Comparison of ENCODE assay signal across 1 cellular context in the genomic region with DNA sequence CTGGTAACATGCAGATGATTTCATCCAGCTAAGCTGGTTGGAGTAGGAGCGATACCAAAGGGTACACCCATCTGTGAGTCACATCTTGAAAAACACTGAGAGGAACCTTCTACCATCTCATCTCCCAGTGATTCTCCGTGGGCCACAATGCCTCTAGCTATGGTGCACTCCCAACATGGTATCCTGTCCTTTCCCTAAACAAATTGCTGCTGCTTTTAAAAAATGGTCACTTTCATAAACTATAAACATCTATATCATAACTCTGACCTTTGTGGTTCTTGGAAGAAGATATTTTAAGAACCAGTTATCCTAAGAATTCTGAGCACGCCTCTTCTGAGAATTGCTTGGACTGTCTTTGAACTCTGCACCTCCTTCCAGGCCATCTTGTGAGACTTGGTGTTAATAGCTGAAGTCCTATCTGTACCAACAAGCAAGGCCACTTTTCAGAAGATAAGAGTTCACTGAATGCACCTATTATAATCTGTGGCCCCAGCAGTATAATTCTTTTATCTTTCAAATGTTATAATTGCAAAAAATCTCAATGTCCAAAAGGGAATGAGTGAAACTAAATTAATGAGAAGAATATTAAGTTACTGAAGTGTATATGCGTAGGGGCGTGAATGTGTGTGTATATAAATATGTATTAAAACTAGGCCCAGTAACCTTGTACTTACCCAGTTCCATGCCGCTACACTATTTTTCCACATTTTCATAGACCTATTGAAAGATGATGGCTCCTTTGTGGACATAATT.
TF ChIP-seq lines count a peak whose summit lies in the region.

No MANE protein-coding gene starts in this region.

TF ChIP-seq in K562, 482 proteins besides CTCF, POLR2A, EP300 and RAD21 (continued from another document):
- TF ChIP-seq, protein P1, sequence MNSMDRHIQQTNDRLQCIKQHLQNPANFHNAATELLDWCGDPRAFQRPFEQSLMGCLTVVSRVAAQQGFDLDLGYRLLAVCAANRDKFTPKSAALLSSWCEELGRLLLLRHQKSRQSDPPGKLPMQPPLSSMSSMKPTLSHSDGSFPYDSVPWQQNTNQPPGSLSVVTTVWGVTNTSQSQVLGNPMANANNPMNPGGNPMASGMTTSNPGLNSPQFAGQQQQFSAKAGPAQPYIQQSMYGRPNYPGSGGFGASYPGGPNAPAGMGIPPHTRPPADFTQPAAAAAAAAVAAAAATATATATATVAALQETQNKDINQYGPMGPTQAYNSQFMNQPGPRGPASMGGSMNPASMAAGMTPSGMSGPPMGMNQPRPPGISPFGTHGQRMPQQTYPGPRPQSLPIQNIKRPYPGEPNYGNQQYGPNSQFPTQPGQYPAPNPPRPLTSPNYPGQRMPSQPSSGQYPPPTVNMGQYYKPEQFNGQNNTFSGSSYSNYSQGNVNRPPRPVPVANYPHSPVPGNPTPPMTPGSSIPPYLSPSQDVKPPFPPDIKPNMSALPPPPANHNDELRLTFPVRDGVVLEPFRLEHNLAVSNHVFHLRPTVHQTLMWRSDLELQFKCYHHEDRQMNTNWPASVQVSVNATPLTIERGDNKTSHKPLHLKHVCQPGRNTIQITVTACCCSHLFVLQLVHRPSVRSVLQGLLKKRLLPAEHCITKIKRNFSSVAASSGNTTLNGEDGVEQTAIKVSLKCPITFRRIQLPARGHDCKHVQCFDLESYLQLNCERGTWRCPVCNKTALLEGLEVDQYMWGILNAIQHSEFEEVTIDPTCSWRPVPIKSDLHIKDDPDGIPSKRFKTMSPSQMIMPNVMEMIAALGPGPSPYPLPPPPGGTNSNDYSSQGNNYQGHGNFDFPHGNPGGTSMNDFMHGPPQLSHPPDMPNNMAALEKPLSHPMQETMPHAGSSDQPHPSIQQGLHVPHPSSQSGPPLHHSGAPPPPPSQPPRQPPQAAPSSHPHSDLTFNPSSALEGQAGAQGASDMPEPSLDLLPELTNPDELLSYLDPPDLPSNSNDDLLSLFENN (IDR thresholded peaks at IDR 0.05; ENCODE audit: low read depth in 2 of 2, low read length in 2 of 2): peak in 1 of 2 experiments; percentile 66; a peak in 1 of 4 replicates
- TF ChIP-seq BHLHE40 (IDR thresholded peaks at IDR 0.05; ENCODE audit: low read length): peak; percentile 44; the same call in 1 of the 2 replicates
- TF ChIP-seq GTF2A2 (tag; IDR thresholded peaks at IDR 0.05): no peak
- TF ChIP-seq ZNF589 (CRISPR knock-in tag; IDR thresholded peaks at IDR 0.05; ENCODE audit: low read depth): peak; percentile 61; the same call in 1 of the 2 replicates
- TF ChIP-seq, protein P2, sequence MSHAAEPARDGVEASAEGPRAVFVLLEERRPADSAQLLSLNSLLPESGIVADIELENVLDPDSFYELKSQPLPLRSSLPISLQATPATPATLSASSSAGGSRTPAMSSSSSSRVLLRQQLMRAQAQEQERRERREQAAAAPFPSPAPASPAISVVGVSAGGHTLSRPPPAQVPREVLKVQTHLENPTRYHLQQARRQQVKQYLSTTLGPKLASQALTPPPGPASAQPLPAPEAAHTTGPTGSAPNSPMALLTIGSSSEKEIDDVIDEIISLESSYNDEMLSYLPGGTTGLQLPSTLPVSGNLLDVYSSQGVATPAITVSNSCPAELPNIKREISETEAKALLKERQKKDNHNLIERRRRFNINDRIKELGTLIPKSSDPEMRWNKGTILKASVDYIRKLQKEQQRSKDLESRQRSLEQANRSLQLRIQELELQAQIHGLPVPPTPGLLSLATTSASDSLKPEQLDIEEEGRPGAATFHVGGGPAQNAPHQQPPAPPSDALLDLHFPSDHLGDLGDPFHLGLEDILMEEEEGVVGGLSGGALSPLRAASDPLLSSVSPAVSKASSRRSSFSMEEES (CRISPR knock-in tag; IDR thresholded peaks at IDR 0.05): no peak
- TF ChIP-seq, protein P3, sequence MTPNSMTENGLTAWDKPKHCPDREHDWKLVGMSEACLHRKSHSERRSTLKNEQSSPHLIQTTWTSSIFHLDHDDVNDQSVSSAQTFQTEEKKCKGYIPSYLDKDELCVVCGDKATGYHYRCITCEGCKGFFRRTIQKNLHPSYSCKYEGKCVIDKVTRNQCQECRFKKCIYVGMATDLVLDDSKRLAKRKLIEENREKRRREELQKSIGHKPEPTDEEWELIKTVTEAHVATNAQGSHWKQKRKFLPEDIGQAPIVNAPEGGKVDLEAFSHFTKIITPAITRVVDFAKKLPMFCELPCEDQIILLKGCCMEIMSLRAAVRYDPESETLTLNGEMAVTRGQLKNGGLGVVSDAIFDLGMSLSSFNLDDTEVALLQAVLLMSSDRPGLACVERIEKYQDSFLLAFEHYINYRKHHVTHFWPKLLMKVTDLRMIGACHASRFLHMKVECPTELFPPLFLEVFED (CRISPR knock-in tag; conservative IDR thresholded peaks at IDR 0.05): no peak
- TF ChIP-seq ZNF583 (CRISPR knock-in tag; IDR thresholded peaks at IDR 0.05): no peak
- TF ChIP-seq MYBL2 (IDR thresholded peaks at IDR 0.05; ENCODE audit: low read depth): no peak; the same call in 1 of the 2 replicates
- no peak for TF ChIP-seq MYBL2 (CRISPR knock-in tag; IDR thresholded peaks at IDR 0.05; ENCODE audit: borderline replicate concordance)
- TF ChIP-seq ATF1 (CRISPR knock-in tag; IDR thresholded peaks at IDR 0.05): no peak
- TF ChIP-seq ATF1 (tag; IDR thresholded peaks at IDR 0.05): peak; percentile 65
- no peak for TF ChIP-seq IFI16 (CRISPR knock-in tag; IDR thresholded peaks at IDR 0.05)
- TF ChIP-seq ZBTB2 (IDR thresholded peaks at IDR 0.05): 0 out of 2 replicates have a peak, but pooled peaks have one; percentile 43
- no peak for TF ChIP-seq RUNX1 (IDR thresholded peaks at IDR 0.05; ENCODE audit: low read depth)
- TF ChIP-seq CREB1 (IDR thresholded peaks at IDR 0.05): 0 out of 2 replicates have a peak, but pooled peaks have one; percentile 34
- no peak for TF ChIP-seq CREB1 (CRISPR knock-in tag; IDR thresholded peaks at IDR 0.05)
- TF ChIP-seq TAL1 (IDR thresholded peaks at IDR 0.05): peak; percentile 96
- TF ChIP-seq SUPT5H (IDR thresholded peaks at IDR 0.05): no peak
- TF ChIP-seq, protein P4, sequence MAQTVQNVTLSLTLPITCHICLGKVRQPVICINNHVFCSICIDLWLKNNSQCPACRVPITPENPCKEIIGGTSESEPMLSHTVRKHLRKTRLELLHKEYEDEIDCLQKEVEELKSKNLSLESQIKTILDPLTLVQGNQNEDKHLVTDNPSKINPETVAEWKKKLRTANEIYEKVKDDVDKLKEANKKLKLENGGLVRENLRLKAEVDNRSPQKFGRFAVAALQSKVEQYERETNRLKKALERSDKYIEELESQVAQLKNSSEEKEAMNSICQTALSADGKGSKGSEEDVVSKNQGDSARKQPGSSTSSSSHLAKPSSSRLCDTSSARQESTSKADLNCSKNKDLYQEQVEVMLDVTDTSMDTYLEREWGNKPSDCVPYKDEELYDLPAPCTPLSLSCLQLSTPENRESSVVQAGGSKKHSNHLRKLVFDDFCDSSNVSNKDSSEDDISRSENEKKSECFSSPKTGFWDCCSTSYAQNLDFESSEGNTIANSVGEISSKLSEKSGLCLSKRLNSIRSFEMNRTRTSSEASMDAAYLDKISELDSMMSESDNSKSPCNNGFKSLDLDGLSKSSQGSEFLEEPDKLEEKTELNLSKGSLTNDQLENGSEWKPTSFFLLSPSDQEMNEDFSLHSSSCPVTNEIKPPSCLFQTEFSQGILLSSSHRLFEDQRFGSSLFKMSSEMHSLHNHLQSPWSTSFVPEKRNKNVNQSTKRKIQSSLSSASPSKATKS (CRISPR knock-in tag; IDR thresholded peaks at IDR 0.05): no peak
- TF ChIP-seq SMAD4 (CRISPR knock-in tag; conservative IDR thresholded peaks at IDR 0.05): peak; percentile 95
- peak; percentile 82 for TF ChIP-seq RBBP5 (IDR thresholded peaks at IDR 0.05; ENCODE audit: borderline replicate concordance, insufficient read depth, low read length, poor library complexity, severe bottlenecking)
- peak; percentile 83 for TF ChIP-seq ATF7 (IDR thresholded peaks at IDR 0.05)
- TF ChIP-seq NCOR1 (IDR thresholded peaks at IDR 0.05): peak; percentile 97
- TF ChIP-seq MEF2A (IDR thresholded peaks at IDR 0.05; ENCODE audit: control insufficient read depth, low read depth, low read length): peak; percentile 80; the same call in 1 of the 2 replicates
- no peak for TF ChIP-seq ZNF224 (CRISPR knock-in tag; IDR thresholded peaks at IDR 0.05)
- no peak for TF ChIP-seq ZNF354B (CRISPR knock-in tag; IDR thresholded peaks at IDR 0.05)
- peak; percentile 19 to 35; a peak in 1 of 4 replicates for TF ChIP-seq FOXK2 (conservative IDR thresholded peaks at IDR 0.05 in 1 of 2, IDR thresholded peaks at IDR 0.05 in 1 of 2; ENCODE audit: low read depth in 2 of 2)
- TF ChIP-seq SMAD2 (IDR thresholded peaks at IDR 0.05; ENCODE audit: low read depth, low read length): no peak
- no peak for TF ChIP-seq ETS2 (tag; IDR thresholded peaks at IDR 0.05; ENCODE audit: borderline replicate concordance, poor library complexity, severe bottlenecking)
- no peak for TF ChIP-seq ASH1L (IDR thresholded peaks at IDR 0.05; ENCODE audit: borderline replicate concordance, low read depth, partially characterized antibody)
- peak; percentile 94 for TF ChIP-seq LEF1 (IDR thresholded peaks at IDR 0.05)
- peak; percentile 24 for TF ChIP-seq DACH1 (IDR thresholded peaks at IDR 0.05; ENCODE audit: partially characterized antibody)
- peak; percentile 93 for TF ChIP-seq ARID3A (IDR thresholded peaks at IDR 0.05; ENCODE audit: borderline replicate concordance, low read depth, low read length)
- peak; percentile 74 for TF ChIP-seq CXXC5 (CRISPR knock-in tag; IDR thresholded peaks at IDR 0.05)
- TF ChIP-seq ZNF217 (CRISPR knock-in tag; IDR thresholded peaks at IDR 0.05): no peak
- peak; percentile 45; the same call in 1 of the 2 replicates for TF ChIP-seq GATAD2A (IDR thresholded peaks at IDR 0.05)
- TF ChIP-seq, protein P5, sequence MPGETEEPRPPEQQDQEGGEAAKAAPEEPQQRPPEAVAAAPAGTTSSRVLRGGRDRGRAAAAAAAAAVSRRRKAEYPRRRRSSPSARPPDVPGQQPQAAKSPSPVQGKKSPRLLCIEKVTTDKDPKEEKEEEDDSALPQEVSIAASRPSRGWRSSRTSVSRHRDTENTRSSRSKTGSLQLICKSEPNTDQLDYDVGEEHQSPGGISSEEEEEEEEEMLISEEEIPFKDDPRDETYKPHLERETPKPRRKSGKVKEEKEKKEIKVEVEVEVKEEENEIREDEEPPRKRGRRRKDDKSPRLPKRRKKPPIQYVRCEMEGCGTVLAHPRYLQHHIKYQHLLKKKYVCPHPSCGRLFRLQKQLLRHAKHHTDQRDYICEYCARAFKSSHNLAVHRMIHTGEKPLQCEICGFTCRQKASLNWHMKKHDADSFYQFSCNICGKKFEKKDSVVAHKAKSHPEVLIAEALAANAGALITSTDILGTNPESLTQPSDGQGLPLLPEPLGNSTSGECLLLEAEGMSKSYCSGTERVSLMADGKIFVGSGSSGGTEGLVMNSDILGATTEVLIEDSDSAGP (CRISPR knock-in tag; IDR thresholded peaks at IDR 0.05): no peak
- TF ChIP-seq, protein P6, sequence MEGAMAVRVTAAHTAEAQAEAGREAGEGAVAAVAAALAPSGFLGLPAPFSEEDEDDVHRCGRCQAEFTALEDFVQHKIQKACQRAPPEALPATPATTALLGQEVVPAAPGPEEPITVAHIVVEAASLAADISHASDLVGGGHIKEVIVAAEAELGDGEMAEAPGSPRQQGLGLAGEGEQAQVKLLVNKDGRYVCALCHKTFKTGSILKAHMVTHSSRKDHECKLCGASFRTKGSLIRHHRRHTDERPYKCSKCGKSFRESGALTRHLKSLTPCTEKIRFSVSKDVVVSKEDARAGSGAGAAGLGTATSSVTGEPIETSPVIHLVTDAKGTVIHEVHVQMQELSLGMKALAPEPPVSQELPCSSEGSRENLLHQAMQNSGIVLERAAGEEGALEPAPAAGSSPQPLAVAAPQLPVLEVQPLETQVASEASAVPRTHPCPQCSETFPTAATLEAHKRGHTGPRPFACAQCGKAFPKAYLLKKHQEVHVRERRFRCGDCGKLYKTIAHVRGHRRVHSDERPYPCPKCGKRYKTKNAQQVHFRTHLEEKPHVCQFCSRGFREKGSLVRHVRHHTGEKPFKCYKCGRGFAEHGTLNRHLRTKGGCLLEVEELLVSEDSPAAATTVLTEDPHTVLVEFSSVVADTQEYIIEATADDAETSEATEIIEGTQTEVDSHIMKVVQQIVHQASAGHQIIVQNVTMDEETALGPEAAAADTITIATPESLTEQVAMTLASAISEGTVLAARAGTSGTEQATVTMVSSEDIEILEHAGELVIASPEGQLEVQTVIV (CRISPR knock-in tag; IDR thresholded peaks at IDR 0.05; ENCODE audit: borderline replicate concordance): no peak
- TF ChIP-seq, protein P7, sequence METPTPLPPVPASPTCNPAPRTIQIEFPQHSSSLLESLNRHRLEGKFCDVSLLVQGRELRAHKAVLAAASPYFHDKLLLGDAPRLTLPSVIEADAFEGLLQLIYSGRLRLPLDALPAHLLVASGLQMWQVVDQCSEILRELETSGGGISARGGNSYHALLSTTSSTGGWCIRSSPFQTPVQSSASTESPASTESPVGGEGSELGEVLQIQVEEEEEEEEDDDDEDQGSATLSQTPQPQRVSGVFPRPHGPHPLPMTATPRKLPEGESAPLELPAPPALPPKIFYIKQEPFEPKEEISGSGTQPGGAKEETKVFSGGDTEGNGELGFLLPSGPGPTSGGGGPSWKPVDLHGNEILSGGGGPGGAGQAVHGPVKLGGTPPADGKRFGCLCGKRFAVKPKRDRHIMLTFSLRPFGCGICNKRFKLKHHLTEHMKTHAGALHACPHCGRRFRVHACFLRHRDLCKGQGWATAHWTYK (CRISPR knock-in tag; IDR thresholded peaks at IDR 0.05): no peak
- TF ChIP-seq MYC (IDR thresholded peaks at IDR 0.05; ENCODE audit: low read depth, low read length): peak; percentile 54; the same call in 1 of the 2 replicates
- TF ChIP-seq MYC (CRISPR knock-in tag; IDR thresholded peaks at IDR 0.05; ENCODE audit: borderline replicate concordance, low read depth): no peak
